In genomic region chr2:767944-768343, GRCh38 we compare ENCODE assay signal across 26 cellular contexts.
"Had no signal": no experiment of that assay in that cellular context is flagged by ENCODE, and none has a peak within 500 bp of the region (broad histone marks: within the 10 kb centered on the region; RNA-seq: fewer than 3 reads in every experiment).

No MANE protein-coding gene starts in this region.

- H3K27me3 ChIP-seq: adrenal gland, body of pancreas, breast epithelium, Peyer's patch had no signal

- H3K4me1 ChIP-seq: adrenal gland, body of pancreas, breast epithelium, Peyer's patch had no signal

- H3K36me3 Mint-ChIP-seq: activated CD4-positive, alpha-beta memory T cell treated with anti-CD3 and anti-CD28 coated beads for 36 hours had no signal

- ATAC-seq: activated naive CD4-positive, alpha-beta T cell treated with anti-CD3 and anti-CD28 coated beads, Interleukin-2, amount 50 U/mL, for 72 hours; activated T-cell treated with anti-CD3 and anti-CD28 coated beads, Interleukin-2, amount 50 U/mL, for 4 hours; body of pancreas; PC-3 had no signal

- H3K27ac Mint-ChIP-seq: activated B cell treated with CpG ODN at 0.5 μM for 24 hours; activated CD4-positive, alpha-beta memory T cell treated with anti-CD3 and anti-CD28 coated beads for 36 hours; activated naive CD4-positive, alpha-beta T cell treated with anti-CD3 and anti-CD28 coated beads for 36 hours; activated naive CD4-positive, alpha-beta T cell treated with anti-CD3 and anti-CD28 coated beads, Interleukin-2, amount 50 U/mL, for 72 hours; activated T-helper 1 cell treated with anti-CD3 and anti-CD28 coated beads, Interleukin-12 subunit alpha, Interleukin-12 subunit beta, Interleukin-2, Interleukin-4 antibody, amounts not matched to agents 30 ng/mL and 10 ng/mL and 1 ng/mL, durations not matched to agents 14 hours and 24 hours and 36 hours had no signal

- H3K4me1 Mint-ChIP-seq: activated B cell treated with CpG ODN at 0.5 μM for 24 hours had no signal

- H3K4me3 ChIP-seq: adrenal gland, body of pancreas, breast epithelium, coronary artery, Peyer's patch had no signal

- H3K4me3 Mint-ChIP-seq: activated B cell treated with CpG ODN at 0.5 μM for 24 hours; activated CD4-positive, alpha-beta memory T cell treated with anti-CD3 and anti-CD28 coated beads for 36 hours; activated naive CD4-positive, alpha-beta T cell treated with anti-CD3 and anti-CD28 coated beads for 36 hours; activated T-cell treated with anti-CD3 and anti-CD28 coated beads, Interleukin-2, amount 50 U/mL, for 4 hours; activated T-helper 1 cell treated with anti-CD3 and anti-CD28 coated beads, Interleukin-12 subunit alpha, Interleukin-12 subunit beta, Interleukin-2, Interleukin-4 antibody, amounts not matched to agents 30 ng/mL and 10 ng/mL and 1 ng/mL, durations not matched to agents 14 hours and 24 hours and 36 hours had no signal

- H3K27ac ChIP-seq: adrenal gland, body of pancreas, breast epithelium, coronary artery, Peyer's patch, VCaP had no signal

- H3K36me3 ChIP-seq: adrenal gland, breast epithelium, Peyer's patch had no signal

- H3K9me3 ChIP-seq: adrenal gland, body of pancreas, breast epithelium, Peyer's patch had no signal

- DNase-seq: activated B cell treated with CpG ODN at 0.5 μM for 24 hours; activated CD4-positive, alpha-beta T cell treated with anti-CD3 and anti-CD28 coated beads, Interleukin-2, amount 50 U/mL, for 1 hour; activated CD4-positive, CD25-positive, alpha-beta regulatory T cell treated with anti-CD3 and anti-CD28 coated beads, Interleukin-2, amount 50 U/mL, for 72 hours; activated T-cell treated with anti-CD3 and anti-CD28 coated beads for 4 hours; activated T-cell treated with anti-CD3 and anti-CD28 coated beads, Interleukin-2, amount 50 U/mL, for 4 hours; adrenal gland; body of pancreas; NCI-H1092 treated with DMSO at 0.1 percent for 48 hours; NCI-H187; NCI-H2227 treated with DMSO at 0.1 percent for 48 hours; NCI-H446; NCI-H510A treated with DMSO at 0.1 percent for 48 hours; PC-3; RPMI8226; SHP77 treated with DMSO at 0.1 percent for 48 hours; SW 1271; T-helper 1 cell; T-helper 9 cell had no signal
